In the genomic region with DNA sequence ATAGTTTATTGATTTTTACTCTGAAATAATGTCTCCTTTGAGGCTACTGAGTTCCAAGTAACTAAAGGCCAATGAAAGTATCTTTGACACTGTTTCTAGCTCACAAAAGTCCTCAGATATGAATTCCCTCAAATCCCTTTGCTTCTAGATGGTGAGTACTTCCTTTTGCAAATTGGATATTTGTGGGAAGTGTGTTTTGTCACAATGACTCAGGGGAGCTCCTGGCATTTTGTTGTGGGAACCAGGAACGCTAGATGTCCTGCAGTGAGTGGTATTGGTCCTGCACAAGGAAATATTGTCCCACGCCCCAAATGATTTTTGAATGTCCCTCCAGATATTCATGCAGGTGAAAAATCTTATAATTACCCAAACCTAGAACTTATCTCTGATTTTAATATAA, we compare ENCODE assay signal across 23 cellular contexts. TPM values are rescaled to one million over a fixed set of nuclear protein-coding genes. Genes with fewer than 3 reads are reported as not detected.
"Had no signal": no experiment of that assay in that cellular context is flagged by ENCODE, and none has a peak within 500 bp of the region (broad histone marks: within the 10 kb centered on the region; RNA-seq: fewer than 3 reads in every experiment).

No MANE protein-coding gene starts in this region.

- DNase-seq: dorsolateral prefrontal cortex; effector CD4-positive, alpha-beta T cell; hypothalamus; left ventricle myocardium superior; lower lobe of right lung; mucosa of descending colon; naive B cell; stimulated activated CD4-positive, alpha-beta T cell treated with anti-CD3 and anti-CD28 coated beads, Interleukin-4, amount 100 ng/mL, for 4 hours; stimulated activated naive CD8-positive, alpha-beta T cell treated with anti-CD3 and anti-CD28 coated beads, Interleukin-15, Interleukin-2, amounts not matched to agents 100 U/mL and 50 U/mL, for 24 hours; substantia nigra; testis; tibial artery had no signal

- H3K27me3 ChIP-seq: dorsolateral prefrontal cortex, neutrophil, right atrium auricular region, testis, tibial artery had no signal

- H3K4me3 ChIP-seq: dorsolateral prefrontal cortex, lower lobe of right lung, mucosa of descending colon, prostate gland, right atrium auricular region, smooth muscle cell, testis, tibial artery had no signal

- FAIRE-seq: frontal cortex, keratinocyte had no signal

- H3K36me3 ChIP-seq: lower lobe of right lung, neutrophil, prostate gland, right atrium auricular region, tibial artery had no signal

- H3K79me2 ChIP-seq: parathyroid adenoma had no signal

- H3K4me2 ChIP-seq: smooth muscle cell had no signal

- H3K4me1 ChIP-seq: lower lobe of right lung, parathyroid adenoma, prostate gland, right atrium auricular region, testis, tibial artery had no signal

- H3K9me3 ChIP-seq: lower lobe of right lung, mucosa of descending colon, neutrophil, prostate gland, right atrium auricular region, testis, tibial artery had no signal

- H3K9ac ChIP-seq: parathyroid adenoma had no signal

- H2AFZ ChIP-seq: parathyroid adenoma had no signal

- ATAC-seq: left ventricle myocardium superior; lower lobe of right lung; mucosa of descending colon; natural killer cell treated with Interleukin-12 subunit alpha and Interleukin-12 subunit beta and Interleukin-15 and Interleukin-18, amount 100 ng/mL, for 72 hours; sciatic nerve; stimulated activated memory B cell treated with anti-CD40 and anti-IgM and Interleukin-4, amounts not matched to agents 10 μg/mL and 1 μg/mL and 100 μg/mL, for 72 hours; stimulated activated naive CD8-positive, alpha-beta T cell treated with anti-CD3 and anti-CD28 coated beads, Interleukin-15, Interleukin-2, amounts not matched to agents 100 U/mL and 50 U/mL, for 24 hours had no signal

- H3K27ac ChIP-seq: dorsolateral prefrontal cortex, lower lobe of right lung, neutrophil, parathyroid adenoma, prostate gland, right atrium auricular region, testis, tibial artery had no signal

RNA-seq across cellular contexts. Expression of a gene that starts 24.3 kb away (rescaled TPM):
- total RNA-seq: fibroblast of villous mesenchyme; natural killer cell treated with Interleukin-12 subunit alpha and Interleukin-12 subunit beta and Interleukin-15 and Interleukin-18, amount 100 ng/mL, for 72 hours had no signal
- polyA plus RNA-seq: keratinocyte had no signal
